In genomic region chr20:59393142-59393541, GRCh38 we compare ENCODE assay signal across 1 cellular context.
A peak's percentile ranks its signal among the peaks of the same experiment; 100 is the strongest.
TF ChIP-seq lines count a peak whose summit lies in the region.

No MANE protein-coding gene starts in this region.

TF ChIP-seq in HepG2, 621 proteins besides CTCF, POLR2A, EP300 and RAD21 (continued from another document):
- TF ChIP-seq CREB3 (CRISPR knock-in tag; IDR thresholded peaks at IDR 0.05) (no peak), ZNF549 (CRISPR knock-in tag; IDR thresholded peaks at IDR 0.05) (no peak), TBL1XR1 (IDR thresholded peaks at IDR 0.05; ENCODE audit: borderline replicate concordance, low read length, partially characterized antibody) (no peak), ZNF839 (CRISPR knock-in tag; IDR thresholded peaks at IDR 0.05; ENCODE audit: borderline replicate concordance) (no peak), ZNF691 (CRISPR knock-in tag; IDR thresholded peaks at IDR 0.05; ENCODE audit: borderline replicate concordance, low read depth) (no peak), PLRG1 (conservative IDR thresholded peaks at IDR 0.05) (0 out of 2 replicates have a peak, but pooled peaks have one; percentile 89), NFKB2 (CRISPR knock-in tag; IDR thresholded peaks at IDR 0.05; ENCODE audit: borderline replicate concordance) (no peak), KDM2A (CRISPR knock-in tag; IDR thresholded peaks at IDR 0.05; ENCODE audit: borderline replicate concordance, low read depth) (no peak), RBM39 (IDR thresholded peaks at IDR 0.05; ENCODE audit: low read depth, low read length, poor library complexity, severe bottlenecking) (no peak), PREB (CRISPR knock-in tag; IDR thresholded peaks at IDR 0.05) (no peak), KDM5A (IDR thresholded peaks at IDR 0.05; ENCODE audit: borderline replicate concordance, low read length) (no peak), ZNF530 (CRISPR knock-in tag; IDR thresholded peaks at IDR 0.05; ENCODE audit: low read depth) (no peak), ZNF263 (CRISPR knock-in tag; IDR thresholded peaks at IDR 0.05) (no peak), TGIF2 (CRISPR knock-in tag; IDR thresholded peaks at IDR 0.05) (no peak), SOX13 (IDR thresholded peaks at IDR 0.05) (no peak), SOX13 (CRISPR knock-in tag; conservative IDR thresholded peaks at IDR 0.05 in 1 of 2, IDR thresholded peaks at IDR 0.05 in 1 of 2) (no peak), NBN (conservative IDR thresholded peaks at IDR 0.05) (peak; percentile 45; the same call in 1 of the 2 replicates), ZNF350 (CRISPR knock-in tag; IDR thresholded peaks at IDR 0.05; ENCODE audit: borderline replicate concordance, low read depth) (no peak), LCORL (IDR thresholded peaks at IDR 0.05) (peak; percentile 43; the same call in 1 of the 2 replicates), LCORL (CRISPR knock-in tag; IDR thresholded peaks at IDR 0.05) (no peak), ZNF749 (CRISPR knock-in tag; IDR thresholded peaks at IDR 0.05; ENCODE audit: borderline replicate concordance) (no peak), ZNF282 (IDR thresholded peaks at IDR 0.05; ENCODE audit: partially characterized antibody) (peak; percentile 73), ZNF800 (CRISPR knock-in tag; IDR thresholded peaks at IDR 0.05) (no peak), SUZ12 (IDR thresholded peaks at IDR 0.05; ENCODE audit: low read depth, low read length) (no peak), SOX6 (IDR thresholded peaks at IDR 0.05) (0 out of 2 replicates have a peak, but pooled peaks have one; percentile 47), SOX6 (CRISPR knock-in tag; IDR thresholded peaks at IDR 0.05) (no peak), CEBPG (CRISPR knock-in tag; IDR thresholded peaks at IDR 0.05) (no peak), ZBTB21 (CRISPR knock-in tag; IDR thresholded peaks at IDR 0.05) (no peak), ZNF251 (CRISPR knock-in tag; IDR thresholded peaks at IDR 0.05) (no peak), ATF1 (CRISPR knock-in tag; IDR thresholded peaks at IDR 0.05) (no peak), ZNF430 (CRISPR knock-in tag; IDR thresholded peaks at IDR 0.05) (no peak), NONO (IDR thresholded peaks at IDR 0.05) (0 out of 2 replicates have a peak, but pooled peaks have one; percentile 20), NONO (CRISPR knock-in tag; conservative IDR thresholded peaks at IDR 0.05) (no peak), KDM6A (CRISPR knock-in tag; IDR thresholded peaks at IDR 0.05; ENCODE audit: low read depth) (no peak), HNF4A (CRISPR knock-in tag; IDR thresholded peaks at IDR 0.05) (no peak), TIGD3 (CRISPR knock-in tag; IDR thresholded peaks at IDR 0.05; ENCODE audit: borderline replicate concordance) (no peak), ZNF512 (CRISPR knock-in tag; IDR thresholded peaks at IDR 0.05) (no peak), FOXC1 (CRISPR knock-in tag; IDR thresholded peaks at IDR 0.05; ENCODE audit: borderline replicate concordance) (no peak), SKIL (CRISPR knock-in tag; IDR thresholded peaks at IDR 0.05; ENCODE audit: borderline replicate concordance) (no peak)
TF ChIP-seq in HepG2: peak in this region for 15.
